In genomic region chr16:593406-593805, GRCh38 we compare ENCODE assay signal across 9 cellular contexts. TPM values are rescaled to one million over a fixed set of nuclear protein-coding genes. Genes with fewer than 3 reads are reported as not detected.
A peak's percentile ranks its signal among the peaks of the same experiment; 100 is the strongest.
DNase-seq lines count a peak whose midpoint lies in the region; ATAC-seq and TF ChIP-seq lines count a peak whose summit lies in the region.
"Had no signal": no experiment of that assay in that cellular context is flagged by ENCODE, and none has a peak within 500 bp of the region (broad histone marks: within the 10 kb centered on the region; RNA-seq: fewer than 3 reads in every experiment).

No MANE protein-coding gene starts in this region.

- no peaks in the 10 kb centered on the region for H3K27me3 Mint-ChIP-seq in activated CD4-positive, alpha-beta memory T cell treated with anti-CD3 and anti-CD28 coated beads for 36 hours
- H3K27me3 Mint-ChIP-seq in activated CD4-positive, alpha-beta memory T cell treated with anti-CD3 and anti-CD28 coated beads, Interleukin-2, amount 10 ng/mL, durations not matched to agents 7 days and 5 days: no peaks in the 10 kb centered on the region
- H3K27me3 Mint-ChIP-seq in activated T-helper 17 cell treated with anti-CD3 and anti-CD28 coated beads, Interleukin-2, amount 50 U/mL, for 72 hours: no peaks in the 10 kb centered on the region
- H3K27me3 Mint-ChIP-seq in mesothelial cell of epicardium (ENCODE audit: low read depth): no peaks in the 10 kb centered on the region
- no peaks in the 10 kb centered on the region for H3K27me3 Mint-ChIP-seq in activated naive CD8-positive, alpha-beta T cell treated with anti-CD3 and anti-CD28 coated beads, Interleukin-2, amount 50 U/mL, for 24 hours

- H3K4me3 Mint-ChIP-seq in activated CD4-positive, alpha-beta memory T cell treated with anti-CD3 and anti-CD28 coated beads for 36 hours: no peak overlapping the region
- no peak overlapping the region for H3K4me3 Mint-ChIP-seq in activated CD4-positive, alpha-beta memory T cell treated with anti-CD3 and anti-CD28 coated beads, Interleukin-2, amount 10 ng/mL, durations not matched to agents 7 days and 5 days
- H3K4me3 Mint-ChIP-seq in activated T-helper 17 cell treated with anti-CD3 and anti-CD28 coated beads, Interleukin-2, amount 50 U/mL, for 72 hours: no peak overlapping the region
- H3K4me3 Mint-ChIP-seq in mesothelial cell of epicardium: no peak overlapping the region
- H3K4me3 Mint-ChIP-seq in activated naive CD8-positive, alpha-beta T cell treated with anti-CD3 and anti-CD28 coated beads, Interleukin-2, amount 50 U/mL, for 24 hours: no peak overlapping the region

- DNase-seq in activated CD4-positive, alpha-beta memory T cell treated with anti-CD3 and anti-CD28 coated beads for 36 hours: no peak
- no peak for DNase-seq in activated CD4-positive, alpha-beta memory T cell treated with anti-CD3 and anti-CD28 coated beads, Interleukin-2, amount 10 ng/mL, durations not matched to agents 7 days and 5 days
- DNase-seq in mesothelial cell of epicardium (ENCODE audit: low spot score in 2 of 2, unreplicated experiment in 2 of 2) (no peak), ureter (ENCODE audit: low spot score) (peak; percentile 69), UCSD-AML1 (lab: John Stamatoyannopoulos, UW; ENCODE audit: unreplicated experiment) (no peak)
- DNase-seq in activated naive CD8-positive, alpha-beta T cell treated with anti-CD3 and anti-CD28 coated beads, Interleukin-2, amount 50 U/mL, for 24 hours: no peak
- DNase-seq: NCI-H446 had no signal

- peaks cover 20% of the 10 kb centered on the region for H3K4me1 Mint-ChIP-seq in activated CD4-positive, alpha-beta memory T cell treated with anti-CD3 and anti-CD28 coated beads for 36 hours (ENCODE audit: low read depth)
- peaks cover 19% of the 10 kb centered on the region for H3K4me1 Mint-ChIP-seq in activated CD4-positive, alpha-beta memory T cell treated with anti-CD3 and anti-CD28 coated beads, Interleukin-2, amount 10 ng/mL, durations not matched to agents 7 days and 5 days
- H3K4me1 Mint-ChIP-seq in activated T-helper 17 cell treated with anti-CD3 and anti-CD28 coated beads, Interleukin-2, amount 50 U/mL, for 72 hours: peaks cover 28% of the 10 kb centered on the region
- H3K4me1 Mint-ChIP-seq in mesothelial cell of epicardium: peaks cover 33% of the 10 kb centered on the region
- peaks cover 14% of the 10 kb centered on the region for H3K4me1 Mint-ChIP-seq in activated naive CD8-positive, alpha-beta T cell treated with anti-CD3 and anti-CD28 coated beads, Interleukin-2, amount 50 U/mL, for 24 hours

- CTCF ChIA-PET in activated CD4-positive, alpha-beta memory T cell treated with anti-CD3 and anti-CD28 coated beads for 36 hours (lab: Charles Lee): interaction anchor here (0.8 to 1.4 kb wide), 4 partner anchors 43 to 166 kb away, joined by 3 to 5 read pairs (median 4); partner anchors contain the start of gene METTL26
- CTCF ChIA-PET in activated CD4-positive, alpha-beta memory T cell treated with anti-CD3 and anti-CD28 coated beads, Interleukin-2, amount 10 ng/mL, durations not matched to agents 7 days and 5 days (lab: Charles Lee): no interaction called here

- intact Hi-C loops in activated CD4-positive, alpha-beta memory T cell treated with anti-CD3 and anti-CD28 coated beads for 36 hours (cut with micrococcal nuclease): no loop called here

- no peak for ATAC-seq in activated T-helper 17 cell treated with anti-CD3 and anti-CD28 coated beads, Interleukin-2, amount 50 U/mL, for 72 hours (replicated peaks)
- no peak for ATAC-seq in activated naive CD8-positive, alpha-beta T cell treated with anti-CD3 and anti-CD28 coated beads, Interleukin-2, amount 50 U/mL, for 24 hours
- ATAC-seq in GM21529 (IDR thresholded peaks at IDR 0.05; ENCODE audit: unreplicated experiment): no peak

- peaks cover 9% of the 10 kb centered on the region for H3K36me3 Mint-ChIP-seq in activated CD4-positive, alpha-beta memory T cell treated with anti-CD3 and anti-CD28 coated beads for 36 hours
- H3K36me3 Mint-ChIP-seq in activated CD4-positive, alpha-beta memory T cell treated with anti-CD3 and anti-CD28 coated beads, Interleukin-2, amount 10 ng/mL, durations not matched to agents 7 days and 5 days (ENCODE audit: low read depth): peaks cover 8% of the 10 kb centered on the region
- H3K36me3 Mint-ChIP-seq in activated T-helper 17 cell treated with anti-CD3 and anti-CD28 coated beads, Interleukin-2, amount 50 U/mL, for 72 hours (ENCODE audit: low read depth): peaks cover 8% of the 10 kb centered on the region
- peaks cover 13% of the 10 kb centered on the region for H3K36me3 Mint-ChIP-seq in mesothelial cell of epicardium
- peaks cover 3% of the 10 kb centered on the region for H3K36me3 Mint-ChIP-seq in activated naive CD8-positive, alpha-beta T cell treated with anti-CD3 and anti-CD28 coated beads, Interleukin-2, amount 50 U/mL, for 24 hours (ENCODE audit: low read depth)

- no peak for TF ChIP-seq CTCF in mesothelial cell of epicardium (IDR thresholded peaks at IDR 0.05; ENCODE audit: unreplicated experiment)

- H3K9me3 Mint-ChIP-seq in activated CD4-positive, alpha-beta memory T cell treated with anti-CD3 and anti-CD28 coated beads for 36 hours: no peaks in the 10 kb centered on the region
- no peaks in the 10 kb centered on the region for H3K9me3 Mint-ChIP-seq in activated CD4-positive, alpha-beta memory T cell treated with anti-CD3 and anti-CD28 coated beads, Interleukin-2, amount 10 ng/mL, durations not matched to agents 7 days and 5 days
- no peaks in the 10 kb centered on the region for H3K9me3 Mint-ChIP-seq in activated T-helper 17 cell treated with anti-CD3 and anti-CD28 coated beads, Interleukin-2, amount 50 U/mL, for 72 hours
- H3K9me3 Mint-ChIP-seq in mesothelial cell of epicardium: no peaks in the 10 kb centered on the region
- H3K9me3 Mint-ChIP-seq in activated naive CD8-positive, alpha-beta T cell treated with anti-CD3 and anti-CD28 coated beads, Interleukin-2, amount 50 U/mL, for 24 hours: no peaks in the 10 kb centered on the region

- POLR2A ChIA-PET in activated CD4-positive, alpha-beta memory T cell treated with anti-CD3 and anti-CD28 coated beads for 36 hours (lab: Charles Lee): no interaction called here
- POLR2A ChIA-PET in activated CD4-positive, alpha-beta memory T cell treated with anti-CD3 and anti-CD28 coated beads, Interleukin-2, amount 10 ng/mL, durations not matched to agents 7 days and 5 days (lab: Charles Lee): no interaction called here

- peak overlapping the region; percentile 18 for H3K27ac Mint-ChIP-seq in activated CD4-positive, alpha-beta memory T cell treated with anti-CD3 and anti-CD28 coated beads for 36 hours
- no peak overlapping the region for H3K27ac Mint-ChIP-seq in activated CD4-positive, alpha-beta memory T cell treated with anti-CD3 and anti-CD28 coated beads, Interleukin-2, amount 10 ng/mL, durations not matched to agents 7 days and 5 days
- peak overlapping the region; percentile 47 for H3K27ac Mint-ChIP-seq in activated T-helper 17 cell treated with anti-CD3 and anti-CD28 coated beads, Interleukin-2, amount 50 U/mL, for 72 hours
- H3K27ac Mint-ChIP-seq in mesothelial cell of epicardium: peak overlapping the region; percentile 81
- no peak overlapping the region for H3K27ac Mint-ChIP-seq in activated naive CD8-positive, alpha-beta T cell treated with anti-CD3 and anti-CD28 coated beads, Interleukin-2, amount 50 U/mL, for 24 hours

RNA-seq across cellular contexts. Expression of gene RAB40C, which starts 3.5 kb away (rescaled TPM):
- 10 to 100 TPM; 10.1 to 10.6 TPM for total RNA-seq in activated CD4-positive, alpha-beta memory T cell treated with anti-CD3 and anti-CD28 coated beads for 36 hours
- 10 to 100 TPM; 12.2 to 14.2 TPM for total RNA-seq in activated CD4-positive, alpha-beta memory T cell treated with anti-CD3 and anti-CD28 coated beads, Interleukin-2, amount 10 ng/mL, durations not matched to agents 7 days and 5 days
- total RNA-seq in activated T-helper 17 cell treated with anti-CD3 and anti-CD28 coated beads, Interleukin-2, amount 50 U/mL, for 72 hours: 10 to 100 TPM; 12.9 TPM
- total RNA-seq in mesothelial cell of epicardium (23.2 to 26.2 TPM (median 25.5 TPM) in 3 replicates), ureter (39.2 TPM)

RNA-seq across cellular contexts. Expression of gene PIGQ, which starts 23.6 kb away (rescaled TPM):
- total RNA-seq in activated CD4-positive, alpha-beta memory T cell treated with anti-CD3 and anti-CD28 coated beads for 36 hours: 10 to 100 TPM; 24.2 to 26.2 TPM
- total RNA-seq in activated CD4-positive, alpha-beta memory T cell treated with anti-CD3 and anti-CD28 coated beads, Interleukin-2, amount 10 ng/mL, durations not matched to agents 7 days and 5 days: 10 to 100 TPM; 33.7 to 35.1 TPM
- total RNA-seq in activated T-helper 17 cell treated with anti-CD3 and anti-CD28 coated beads, Interleukin-2, amount 50 U/mL, for 72 hours: 10 to 100 TPM; 28.0 to 34.2 TPM
- total RNA-seq in mesothelial cell of epicardium (78.5 to 86.7 TPM (median 84.8 TPM) in 3 replicates), ureter (65.7 TPM)

RNA-seq across cellular contexts. Expression of gene NHLRC4, which starts 26.6 kb away (rescaled TPM):
- total RNA-seq in activated CD4-positive, alpha-beta memory T cell treated with anti-CD3 and anti-CD28 coated beads for 36 hours: under 1 TPM; 0.31 to 0.45 TPM
- total RNA-seq in activated CD4-positive, alpha-beta memory T cell treated with anti-CD3 and anti-CD28 coated beads, Interleukin-2, amount 10 ng/mL, durations not matched to agents 7 days and 5 days: 1 to 10 TPM; 2.3 to 2.6 TPM
- total RNA-seq in activated T-helper 17 cell treated with anti-CD3 and anti-CD28 coated beads, Interleukin-2, amount 50 U/mL, for 72 hours: 1 to 10 TPM in 1 of 2 donors, under 1 TPM in 1; 0.80 to 1.1 TPM
- total RNA-seq in mesothelial cell of epicardium (2.3 to 3.0 TPM (median 2.7 TPM) in 3 replicates), ureter (0.36 TPM)

RNA-seq across cellular contexts. Expression of gene PRR35, which starts 33.2 kb away (rescaled TPM):
- total RNA-seq in activated CD4-positive, alpha-beta memory T cell treated with anti-CD3 and anti-CD28 coated beads for 36 hours: not detected
- total RNA-seq in activated CD4-positive, alpha-beta memory T cell treated with anti-CD3 and anti-CD28 coated beads, Interleukin-2, amount 10 ng/mL, durations not matched to agents 7 days and 5 days: not detected
- total RNA-seq in activated T-helper 17 cell treated with anti-CD3 and anti-CD28 coated beads, Interleukin-2, amount 50 U/mL, for 72 hours: not detected
- total RNA-seq in mesothelial cell of epicardium (0.25 TPM in 1 of 3 replicates, not detected in the others), ureter (not detected)

RNA-seq across cellular contexts. Expression of gene WFIKKN1, which starts 37.4 kb away (rescaled TPM):
- under 1 TPM; 0.05 to 0.07 TPM for total RNA-seq in activated CD4-positive, alpha-beta memory T cell treated with anti-CD3 and anti-CD28 coated beads for 36 hours
- total RNA-seq in activated CD4-positive, alpha-beta memory T cell treated with anti-CD3 and anti-CD28 coated beads, Interleukin-2, amount 10 ng/mL, durations not matched to agents 7 days and 5 days: under 1 TPM; 0.10 to 0.13 TPM
- under 1 TPM; 0.45 to 0.53 TPM for total RNA-seq in activated T-helper 17 cell treated with anti-CD3 and anti-CD28 coated beads, Interleukin-2, amount 50 U/mL, for 72 hours
- 0.47 to 0.94 TPM (median 0.84 TPM) in 3 replicates for total RNA-seq in mesothelial cell of epicardium
- total RNA-seq in ureter: 0.65 TPM

Comparison
In these comparisons a context has a peak if more than half of its experiments do, and no peak if none do; other contexts are left out.
1. H3K27ac Mint-ChIP-seq: peak in activated CD4-positive, alpha-beta memory T cell treated with anti-CD3 and anti-CD28 coated beads for 36 hours (single experiment), activated T-helper 17 cell treated with anti-CD3 and anti-CD28 coated beads, Interleukin-2, amount 50 U/mL, for 72 hours (single experiment) and mesothelial cell of epicardium (single experiment); none in activated CD4-positive, alpha-beta memory T cell treated with anti-CD3 and anti-CD28 coated beads, Interleukin-2, amount 10 ng/mL, durations not matched to agents 7 days and 5 days (single experiment) and activated naive CD8-positive, alpha-beta T cell treated with anti-CD3 and anti-CD28 coated beads, Interleukin-2, amount 50 U/mL, for 24 hours (single experiment).